ENCODE assay signal across 8 cellular contexts in genomic region chr6:107713214-107713962, GRCh38.
DNase-seq lines count a peak whose midpoint lies in the region; ATAC-seq and TF ChIP-seq lines count a peak whose summit lies in the region.

No MANE protein-coding gene starts in this region.

- H3K9me3 ChIP-seq in PC-9 (ENCODE audit: insufficient read depth, low read depth) (no peaks in the 10 kb centered on the region), parathyroid adenoma (ENCODE audit: control insufficient read depth, low read length) (no peaks in the 10 kb centered on the region)

- no peak overlapping the region for H3K9ac ChIP-seq in parathyroid adenoma

- H3K79me2 ChIP-seq in PC-9 (ENCODE audit: low read depth), result no peaks in the 10 kb centered on the region
- H3K79me2 ChIP-seq in parathyroid adenoma, result no peaks in the 10 kb centered on the region

- ATAC-seq in HG03139 (IDR thresholded peaks at IDR 0.05; ENCODE audit: unreplicated experiment) (no peak), HG03457 (IDR thresholded peaks at IDR 0.05; ENCODE audit: unreplicated experiment) (no peak), HG03097 (IDR thresholded peaks at IDR 0.05; ENCODE audit: low FRiP score, unreplicated experiment) (no peak)

- H3K4me3 ChIP-seq in PC-9, result no peak overlapping the region
- H3K4me3 ChIP-seq in coronary artery, result peak overlapping the region; percentile 59
- no peak overlapping the region for H3K4me3 ChIP-seq in parathyroid adenoma (ENCODE audit: low read depth, low read length)

- peak overlapping the region; percentile 49; the same call in 1 of the 2 replicates for H3K4me2 ChIP-seq in PC-9
- no peak overlapping the region for H3K4me2 ChIP-seq in parathyroid adenoma (ENCODE audit: low read length)

- H2AFZ ChIP-seq in PC-9 (no peak overlapping the region), parathyroid adenoma (peak overlapping the region; percentile 1)

- 0 out of 2 replicates have a peak, but pooled peaks cover 5% of the 10 kb centered on the region for H3K9me2 ChIP-seq in PC-9 (ENCODE audit: insufficient read depth)

- POLR2A ChIA-PET in PC-9 (lab: Charles Lee; ENCODE audit: unreplicated experiment), result no interaction called here

- no peaks in the 10 kb centered on the region for H3F3A ChIP-seq in PC-9 (ENCODE audit: insufficient read depth, low read depth)

- BruUV-seq in PC-9 (replicated peaks; lab: Mats Ljungman, UMichigan), result no TSS peak

- H4K20me1 ChIP-seq in PC-9 (ENCODE audit: insufficient read depth), result no peaks in the 10 kb centered on the region

- H3K27ac ChIP-seq in PC-9 (no peak overlapping the region), coronary artery (no peak overlapping the region), parathyroid adenoma (no peak overlapping the region)

- intact Hi-C loops in PC-9 (cut with micrococcal nuclease; ENCODE audit: unreplicated experiment), result no loop called here

- no peaks in the 10 kb centered on the region for H3K4me1 ChIP-seq in PC-9 (replicated peaks; ENCODE audit: insufficient read depth)
- H3K4me1 ChIP-seq in parathyroid adenoma, result no peaks in the 10 kb centered on the region

- CTCF ChIA-PET in PC-9 (lab: Charles Lee), result no interaction called here

- no peak for TF ChIP-seq CTCF in PC-9 (conservative IDR thresholded peaks at IDR 0.05)
- no peak for TF ChIP-seq CTCF in coronary artery (IDR thresholded peaks at IDR 0.05)
- TF ChIP-seq CTCF in parathyroid adenoma (IDR thresholded peaks at IDR 0.05), result no peak

- H3K36me3 ChIP-seq in PC-9 (ENCODE audit: low read depth) (no peaks in the 10 kb centered on the region), parathyroid adenoma (ENCODE audit: control insufficient read depth, insufficient read depth, low read length) (no peaks in the 10 kb centered on the region)

- H3K27me3 ChIP-seq in PC-9 (ENCODE audit: insufficient read depth, low read depth) (peaks cover 33% of the 10 kb centered on the region), parathyroid adenoma (ENCODE audit: control insufficient read depth, insufficient read depth, low read length) (no peaks in the 10 kb centered on the region)

- DNase-seq in GM03348 (ENCODE audit: low spot score) (peak; percentile 23), PC-9 (peak in 1 of 2 experiments; percentile 34), coronary artery (ENCODE audit: low spot score) (no peak), mesenteric fat pad (ENCODE audit: low spot score) (no peak)
